Comparison of ENCODE assay signal across 8 cellular contexts in genomic region chr12:93785262-93786010, GRCh38.
DNase-seq lines count a peak whose midpoint lies in the region; ATAC-seq and TF ChIP-seq lines count a peak whose summit lies in the region.

No MANE protein-coding gene starts in this region.

- no peak overlapping the region for H3K4me3 Mint-ChIP-seq in activated B cell treated with CpG ODN at 0.5 μM for 24 hours

- H3K27ac Mint-ChIP-seq in activated B cell treated with CpG ODN at 0.5 μM for 24 hours = peak overlapping the region; percentile 10

- ATAC-seq in activated B cell treated with CpG ODN at 0.5 μM for 24 hours (ENCODE audit: low read depth) = peak; percentile 86
- no peak for ATAC-seq in GM18498 (IDR thresholded peaks at IDR 0.05; ENCODE audit: unreplicated experiment)
- ATAC-seq in HG03565 (IDR thresholded peaks at IDR 0.05; ENCODE audit: unreplicated experiment) = no peak

- peaks cover 6% of the 10 kb centered on the region for H3K9me3 Mint-ChIP-seq in activated B cell treated with CpG ODN at 0.5 μM for 24 hours

- no peak for TF ChIP-seq POLR2A in thyroid gland (IDR thresholded peaks at IDR 0.05)

- H3K4me1 Mint-ChIP-seq in activated B cell treated with CpG ODN at 0.5 μM for 24 hours = peaks cover 31% of the 10 kb centered on the region

- POLR2A ChIA-PET in activated B cell treated with CpG ODN at 0.5 μM for 24 hours (lab: Charles Lee) = no interaction called here

- H3K4me3 ChIP-seq in mucosa of rectum (ENCODE audit: low read length in 2 of 2) (no peak overlapping the region), thyroid gland (replicated peaks in 1 of 3) (no peak overlapping the region)

- H3K9me3 ChIP-seq in mucosa of rectum (ENCODE audit: control insufficient read depth in 2 of 2, low read length in 2 of 2) (no peaks in the 10 kb centered on the region), thyroid gland (no peaks in the 10 kb centered on the region)

- CTCF ChIA-PET in activated B cell treated with CpG ODN at 0.5 μM for 24 hours (lab: Charles Lee) = interaction anchor here (1.2 to 1.3 kb wide), 2 partner anchors 11 to 19 kb away, joined by 3 read pairs; no protein-coding TSS in a partner anchor

- TF ChIP-seq CTCF in activated B cell treated with CpG ODN at 0.5 μM for 24 hours (IDR thresholded peaks at IDR 0.05) (no peak), thyroid gland (IDR thresholded peaks at IDR 0.05) (no peak)

- H3K36me3 Mint-ChIP-seq in activated B cell treated with CpG ODN at 0.5 μM for 24 hours (ENCODE audit: low read depth) = peaks cover 5% of the 10 kb centered on the region

- peak; percentile 56 for DNase-seq in activated naive CD4-positive, alpha-beta T cell treated with Interleukin-2 at 50 U/mL for 16 hours
- no peak for DNase-seq in activated naive CD4-positive, alpha-beta T cell (lab: John Stamatoyannopoulos, UW)
- DNase-seq in activated B cell treated with CpG ODN at 0.5 μM for 24 hours = no peak
- DNase-seq in effector CD4-positive, alpha-beta T cell = peak; percentile 35
- DNase-seq in thyroid gland = peak; percentile 53 to 56

- H3K9ac ChIP-seq in mucosa of rectum (ENCODE audit: low read depth in 1 of 2, low read length in 2 of 2) = no peak overlapping the region

- H3K27ac ChIP-seq in mucosa of rectum (ENCODE audit: low read depth in 2 of 2, low read length in 2 of 2) = peak overlapping the region; percentile 18 to 46
- H3K27ac ChIP-seq in thyroid gland = peak overlapping the region; percentile 57 to 83 (median 82)

- H3K36me3 ChIP-seq in mucosa of rectum (ENCODE audit: control insufficient read depth in 2 of 2, insufficient read depth in 2 of 2, low read length in 2 of 2) (no peaks in the 10 kb centered on the region), thyroid gland (no peaks in the 10 kb centered on the region)

- 55 to 60% methylated on average over 8 of the region's 8 CpGs for whole genome bisulfite sequencing in thyroid gland, 2 donors

- no peaks in the 10 kb centered on the region for H3K4me1 ChIP-seq in mucosa of rectum (ENCODE audit: control insufficient read depth in 2 of 2, insufficient read depth in 2 of 2, low read length in 2 of 2)
- H3K4me1 ChIP-seq in thyroid gland = peaks cover 25 to 46% of the 10 kb centered on the region in 2 donors

- no peaks in the 10 kb centered on the region for H3K27me3 ChIP-seq in mucosa of rectum (ENCODE audit: control insufficient read depth in 2 of 2, insufficient read depth in 2 of 2, low read length in 2 of 2)
- no peaks in the 10 kb centered on the region for H3K27me3 ChIP-seq in thyroid gland

- intact Hi-C loops in activated B cell treated with CpG ODN at 0.5 μM for 24 hours (cut with micrococcal nuclease) = no loop called here
- intact Hi-C loops in thyroid gland (cut with DNase I) = no loop called here

- no peaks in the 10 kb centered on the region for H3K27me3 Mint-ChIP-seq in activated B cell treated with CpG ODN at 0.5 μM for 24 hours

Comparison
In these comparisons a context has a peak if more than half of its experiments do, and no peak if none do; other contexts are left out.
1. DNase-seq: peak in activated naive CD4-positive, alpha-beta T cell treated with Interleukin-2 at 50 U/mL for 16 hours (single experiment), effector CD4-positive, alpha-beta T cell (single experiment) and thyroid gland (2 of 2); none in activated naive CD4-positive, alpha-beta T cell (0 of 4) and activated B cell treated with CpG ODN at 0.5 μM for 24 hours (single experiment).